ENCODE assay signal across 16 cellular contexts in genomic region chr13:80144493-80144892, GRCh38.
"Had no signal": no experiment of that assay in that cellular context is flagged by ENCODE, and none has a peak within 500 bp of the region (broad histone marks: within the 10 kb centered on the region; RNA-seq: fewer than 3 reads in every experiment).

No MANE protein-coding gene starts in this region.

- H3K27me3 ChIP-seq: esophagus muscularis mucosa, gastroesophageal sphincter, stomach, transverse colon had no signal

- H3K4me3 ChIP-seq: esophagus muscularis mucosa, gastroesophageal sphincter, mucosa of descending colon, psoas muscle, stomach, thoracic aorta, transverse colon had no signal

- H3K36me3 ChIP-seq: esophagus muscularis mucosa, gastroesophageal sphincter, stomach, thoracic aorta, transverse colon had no signal

- H3K4me1 Mint-ChIP-seq: naive thymus-derived CD8-positive, alpha-beta T cell had no signal

- H3K4me3 Mint-ChIP-seq: naive thymus-derived CD8-positive, alpha-beta T cell had no signal

- H2AFZ ChIP-seq: parathyroid adenoma had no signal

- H3K79me2 ChIP-seq: parathyroid adenoma had no signal

- DNase-seq: effector memory CD4-positive, alpha-beta T cell; kidney; left cardiac atrium; mucosa of descending colon; naive thymus-derived CD8-positive, alpha-beta T cell; psoas muscle; retina; stimulated activated CD4-positive, alpha-beta T cell treated with anti-CD3 and anti-CD28 coated beads, Interleukin-2, amount 100 ng/mL, for 24 hours; stimulated activated naive CD4-positive, alpha-beta T cell; stomach; transverse colon had no signal

- H3K9me3 ChIP-seq: esophagus muscularis mucosa, gastroesophageal sphincter, mucosa of descending colon, psoas muscle, stomach, thoracic aorta, transverse colon had no signal

- H3K4me1 ChIP-seq: parathyroid adenoma had no signal

- H3K27ac ChIP-seq: epithelial cell of prostate, esophagus muscularis mucosa, gastroesophageal sphincter, parathyroid adenoma, psoas muscle, stomach, thoracic aorta, transverse colon had no signal

- H3K9ac ChIP-seq: parathyroid adenoma had no signal
